1 cellular context compared by ENCODE assay signal in the genomic region with DNA sequence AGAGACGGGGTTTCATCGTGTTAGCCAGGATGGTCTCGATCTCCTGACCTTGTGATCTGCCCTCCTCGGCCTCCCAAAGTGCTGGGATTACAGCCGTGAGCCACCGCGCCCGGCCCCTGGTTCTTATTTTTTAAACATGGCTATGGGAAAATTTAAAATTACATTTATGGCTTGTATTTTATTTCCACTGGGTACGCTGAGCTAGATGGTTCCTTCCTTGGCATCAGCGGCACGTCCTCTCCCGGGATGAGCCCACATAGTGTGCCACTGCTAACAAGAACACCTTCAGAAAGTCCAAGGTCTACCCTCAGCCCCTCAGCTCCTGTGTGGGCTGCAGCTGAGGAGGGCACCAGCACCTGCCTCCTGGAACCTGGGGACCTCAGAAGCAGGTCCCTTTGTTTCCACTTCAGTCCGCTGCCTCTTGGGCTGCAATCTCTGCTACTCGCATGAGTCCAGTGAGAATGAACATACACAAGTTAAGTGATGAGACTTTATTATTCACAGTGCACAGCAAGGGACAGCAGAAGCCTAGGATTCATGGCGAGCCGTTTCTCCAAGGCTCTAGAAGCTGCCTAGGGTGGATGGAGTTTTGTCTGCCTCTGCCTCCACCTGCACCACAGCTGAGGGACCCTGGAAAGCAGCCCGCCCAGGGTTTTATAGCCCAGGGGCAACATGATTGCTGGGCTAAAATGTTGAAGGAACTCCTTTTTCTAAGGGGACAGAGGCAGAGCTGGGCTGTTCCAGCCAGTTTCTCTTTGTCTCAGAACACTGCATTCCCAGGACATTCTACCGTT.
TF ChIP-seq lines count a peak whose summit lies in the region.

No MANE protein-coding gene starts in this region.

TF ChIP-seq in HepG2, 621 proteins besides CTCF, POLR2A, EP300 and RAD21 (continued from another document):
- TF ChIP-seq, protein P1, sequence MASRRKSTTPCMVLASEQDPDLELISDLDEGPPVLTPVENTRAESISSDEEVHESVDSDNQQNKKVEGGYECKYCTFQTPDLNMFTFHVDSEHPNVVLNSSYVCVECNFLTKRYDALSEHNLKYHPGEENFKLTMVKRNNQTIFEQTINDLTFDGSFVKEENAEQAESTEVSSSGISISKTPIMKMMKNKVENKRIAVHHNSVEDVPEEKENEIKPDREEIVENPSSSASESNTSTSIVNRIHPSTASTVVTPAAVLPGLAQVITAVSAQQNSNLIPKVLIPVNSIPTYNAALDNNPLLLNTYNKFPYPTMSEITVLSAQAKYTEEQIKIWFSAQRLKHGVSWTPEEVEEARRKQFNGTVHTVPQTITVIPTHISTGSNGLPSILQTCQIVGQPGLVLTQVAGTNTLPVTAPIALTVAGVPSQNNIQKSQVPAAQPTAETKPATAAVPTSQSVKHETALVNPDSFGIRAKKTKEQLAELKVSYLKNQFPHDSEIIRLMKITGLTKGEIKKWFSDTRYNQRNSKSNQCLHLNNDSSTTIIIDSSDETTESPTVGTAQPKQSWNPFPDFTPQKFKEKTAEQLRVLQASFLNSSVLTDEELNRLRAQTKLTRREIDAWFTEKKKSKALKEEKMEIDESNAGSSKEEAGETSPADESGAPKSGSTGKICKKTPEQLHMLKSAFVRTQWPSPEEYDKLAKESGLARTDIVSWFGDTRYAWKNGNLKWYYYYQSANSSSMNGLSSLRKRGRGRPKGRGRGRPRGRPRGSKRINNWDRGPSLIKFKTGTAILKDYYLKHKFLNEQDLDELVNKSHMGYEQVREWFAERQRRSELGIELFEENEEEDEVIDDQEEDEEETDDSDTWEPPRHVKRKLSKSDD (CRISPR knock-in tag; IDR thresholded peaks at IDR 0.05; ENCODE audit: low read depth), result no peak
- TF ChIP-seq ZNF34 (CRISPR knock-in tag; IDR thresholded peaks at IDR 0.05; ENCODE audit: borderline replicate concordance) (no peak), ZNF550 (CRISPR knock-in tag; IDR thresholded peaks at IDR 0.05; ENCODE audit: borderline replicate concordance) (no peak), ZXDC (CRISPR knock-in tag; IDR thresholded peaks at IDR 0.05) (no peak), JUND (CRISPR knock-in tag; IDR thresholded peaks at IDR 0.05) (no peak), ZNF607 (CRISPR knock-in tag; IDR thresholded peaks at IDR 0.05; ENCODE audit: borderline replicate concordance) (no peak), ZNF274 (CRISPR knock-in tag; IDR thresholded peaks at IDR 0.05) (no peak), SNAPC2 (CRISPR knock-in tag; IDR thresholded peaks at IDR 0.05) (no peak), XRCC5 (optimal IDR thresholded peaks at IDR 0.05; ENCODE audit: low read length) (no peak), ESRRA (CRISPR knock-in tag; IDR thresholded peaks at IDR 0.05; ENCODE audit: low read depth) (no peak), MTF1 (CRISPR knock-in tag; IDR thresholded peaks at IDR 0.05) (no peak), TFAP4 (IDR thresholded peaks at IDR 0.05; ENCODE audit: borderline replicate concordance, low read depth) (no peak), ZNF580 (CRISPR knock-in tag; IDR thresholded peaks at IDR 0.05; ENCODE audit: borderline replicate concordance, low read depth) (no peak), HCFC1 (IDR thresholded peaks at IDR 0.05; ENCODE audit: low read depth, low read length) (no peak), GPN1 (CRISPR knock-in tag; IDR thresholded peaks at IDR 0.05; ENCODE audit: borderline replicate concordance) (no peak), ZFP36 (IDR thresholded peaks at IDR 0.05; ENCODE audit: borderline replicate concordance, low read depth, low read length, partially characterized antibody) (no peak)
